ENCODE assay signal across 10 cellular contexts in genomic region chr2:224023188-224023587, GRCh38. TPM values are rescaled to one million over a fixed set of nuclear protein-coding genes. Genes with fewer than 3 reads are reported as not detected.
DNase-seq lines count a peak whose midpoint lies in the region; ATAC-seq, FAIRE-seq and TF ChIP-seq lines count a peak whose summit lies in the region.
"Had no signal": no experiment of that assay in that cellular context is flagged by ENCODE, and none has a peak within 500 bp of the region (broad histone marks: within the 10 kb centered on the region; RNA-seq: fewer than 3 reads in every experiment).

No MANE protein-coding gene starts in this region.

- H3K27ac ChIP-seq in hepatocyte (no peak overlapping the region), suprapubic skin (no peak overlapping the region)
- H3K27ac ChIP-seq: gastroesophageal sphincter, tibial artery had no signal

- H3K27ac Mint-ChIP-seq in activated CD8-positive, alpha-beta T cell treated with anti-CD3 and anti-CD28 coated beads for 36 hours = peak overlapping the region; percentile 60

- H3K36me3 ChIP-seq in hepatocyte (replicated peaks; ENCODE audit: insufficient read depth, low read depth) (no peaks in the 10 kb centered on the region), suprapubic skin (no peaks in the 10 kb centered on the region)
- H3K36me3 ChIP-seq: gastroesophageal sphincter, tibial artery had no signal

- WGBS in hepatocyte (ENCODE audit: low lambda C conversion rate, missing lambda C conversion rate) = 81% methylated on average over 1 of the region's 1 CpG
- 60% methylated on average over 1 of the region's 1 CpG for WGBS in suprapubic skin

- H3K27me3 ChIP-seq in hepatocyte (no peaks in the 10 kb centered on the region), suprapubic skin (no peaks in the 10 kb centered on the region)
- H3K27me3 ChIP-seq: gastroesophageal sphincter, tibial artery had no signal

- no peak overlapping the region for H2AFZ ChIP-seq in hepatocyte

- H3K4me1 Mint-ChIP-seq in activated CD8-positive, alpha-beta T cell treated with anti-CD3 and anti-CD28 coated beads for 36 hours (ENCODE audit: low read depth) = peaks cover 68% of the 10 kb centered on the region

- no peak for TF ChIP-seq EP300 in suprapubic skin (IDR thresholded peaks at IDR 0.05)

- intact Hi-C loops in activated CD8-positive, alpha-beta T cell treated with anti-CD3 and anti-CD28 coated beads for 36 hours (cut with micrococcal nuclease) = no loop called here

- H3K4me2 ChIP-seq in hepatocyte = no peak overlapping the region

- CTCF ChIA-PET in activated CD8-positive, alpha-beta T cell treated with anti-CD3 and anti-CD28 coated beads for 36 hours (lab: Charles Lee) = interaction anchor here (3.1 kb wide), 1 partner anchor 29 kb away, joined by 19 read pairs; no protein-coding TSS in a partner anchor

- DNase-seq in AG08396 (ENCODE audit: low spot score) = peak; percentile 65
- DNase-seq in H54 (ENCODE audit: insufficient read length, low spot score) = no peak
- DNase-seq in activated CD8-positive, alpha-beta T cell treated with anti-CD3 and anti-CD28 coated beads for 36 hours = no peak
- DNase-seq in hepatocyte (ENCODE audit: low spot score) = peak; percentile 19
- DNase-seq in suprapubic skin (ENCODE audit: low spot score in 2 of 2) = no peak
- no peak for DNase-seq in activated effector memory CD4-positive, alpha-beta T cell treated with anti-CD3 and anti-CD28 coated beads, Interleukin-2, amount 50 U/mL, for 16 hours
- no peak for DNase-seq in ureter (ENCODE audit: low spot score)
- no peak for DNase-seq in NCI-H524 treated with DMSO at 0.1 percent for 48 hours (lab: John Stamatoyannopoulos, UW)
- DNase-seq: tibial artery had no signal

- H3K4me3 Mint-ChIP-seq in activated CD8-positive, alpha-beta T cell treated with anti-CD3 and anti-CD28 coated beads for 36 hours = no peak overlapping the region

- peaks cover 39% of the 10 kb centered on the region for H3K36me3 Mint-ChIP-seq in activated CD8-positive, alpha-beta T cell treated with anti-CD3 and anti-CD28 coated beads for 36 hours (ENCODE audit: low read depth)

- H3K9me3 ChIP-seq in hepatocyte (ENCODE audit: low read depth) (no peaks in the 10 kb centered on the region), suprapubic skin (no peaks in the 10 kb centered on the region)
- H3K9me3 ChIP-seq: gastroesophageal sphincter, tibial artery had no signal

- H3K9me3 Mint-ChIP-seq in activated CD8-positive, alpha-beta T cell treated with anti-CD3 and anti-CD28 coated beads for 36 hours = peaks cover 24% of the 10 kb centered on the region

- peaks cover 38% of the 10 kb centered on the region for H3K79me2 ChIP-seq in hepatocyte

- H4K20me1 ChIP-seq in hepatocyte (ENCODE audit: insufficient read depth, poor library complexity, severe bottlenecking) = no peaks in the 10 kb centered on the region

- POLR2A ChIA-PET in activated CD8-positive, alpha-beta T cell treated with anti-CD3 and anti-CD28 coated beads for 36 hours (lab: Charles Lee) = no interaction called here

- H3K4me1 ChIP-seq in hepatocyte (ENCODE audit: insufficient read depth) (no peaks in the 10 kb centered on the region), suprapubic skin (no peaks in the 10 kb centered on the region)
- H3K4me1 ChIP-seq: gastroesophageal sphincter, tibial artery had no signal

- TF ChIP-seq POLR2A in H54 (IDR thresholded peaks at IDR 0.05; ENCODE audit: low read depth, low read length) (no peak), suprapubic skin (IDR thresholded peaks at IDR 0.05) (no peak)

- H3K4me3 ChIP-seq in hepatocyte = no peak overlapping the region
- H3K4me3 ChIP-seq in suprapubic skin = no peak overlapping the region
- H3K4me3 ChIP-seq: gastroesophageal sphincter, tibial artery had no signal

- peak; percentile 57 for FAIRE-seq in H54 (lab: Jason Lieb, UNC)

- TF ChIP-seq CTCF in activated CD8-positive, alpha-beta T cell treated with anti-CD3 and anti-CD28 coated beads for 36 hours (IDR thresholded peaks at IDR 0.05) = no peak
- no peak for TF ChIP-seq CTCF in hepatocyte (IDR thresholded peaks at IDR 0.05; ENCODE audit: poor library complexity)
- TF ChIP-seq CTCF in suprapubic skin (IDR thresholded peaks at IDR 0.05) = no peak

- no peak for ATAC-seq in activated CD8-positive, alpha-beta T cell treated with anti-CD3 and anti-CD28 coated beads for 36 hours
- ATAC-seq: gastroesophageal sphincter had no signal

- no peaks in the 10 kb centered on the region for H3K9me2 ChIP-seq in hepatocyte (replicated peaks; ENCODE audit: insufficient read depth)

- no peaks in the 10 kb centered on the region for H3K27me3 Mint-ChIP-seq in activated CD8-positive, alpha-beta T cell treated with anti-CD3 and anti-CD28 coated beads for 36 hours

RNA-seq across cellular contexts. Expression of gene SERPINE2, which starts 15.9 kb away (rescaled TPM):
- total RNA-seq in activated CD8-positive, alpha-beta T cell treated with anti-CD3 and anti-CD28 coated beads for 36 hours = 10 to 100 TPM; 40.4 to 42.4 TPM
- 153 and 186 TPM in 2 replicates for total RNA-seq in hepatocyte
- 394 and 427 TPM in 2 replicates for polyA plus RNA-seq in hepatocyte
- 10 to 100 TPM in 2 of 4 donors, 1 to 10 TPM in 2; 7.0 to 16.5 (median 10.0) TPM for total RNA-seq in suprapubic skin
- total RNA-seq in ureter = 10.9 TPM

Comparison
In these comparisons a context has a peak if more than half of its experiments do, and no peak if none do; other contexts are left out.
1. DNase-seq: peak in AG08396 (single experiment) and hepatocyte (single experiment); none in H54 (single experiment), activated CD8-positive, alpha-beta T cell treated with anti-CD3 and anti-CD28 coated beads for 36 hours (single experiment), suprapubic skin (0 of 2), activated effector memory CD4-positive, alpha-beta T cell treated with anti-CD3 and anti-CD28 coated beads, Interleukin-2, amount 50 U/mL, for 16 hours (single experiment), ureter (single experiment) and NCI-H524 treated with DMSO at 0.1 percent for 48 hours (single experiment).